ENCODE assay signal across 1 cellular context in genomic region chr2:120503793-120504571, GRCh38.
TF ChIP-seq lines count a peak whose summit lies in the region.

No MANE protein-coding gene starts in this region.

TF ChIP-seq in HepG2, 621 proteins besides CTCF, POLR2A, EP300 and RAD21 (continued from another document and continues in another):
- TF ChIP-seq ZNF687 (CRISPR knock-in tag; IDR thresholded peaks at IDR 0.05) (peak; percentile 78), HBP1 (CRISPR knock-in tag; IDR thresholded peaks at IDR 0.05; ENCODE audit: low read depth) (peak; percentile 22; the same call in 1 of the 2 replicates), MTERF4 (CRISPR knock-in tag; IDR thresholded peaks at IDR 0.05) (peak; percentile 32; the same call in 1 of the 2 replicates), FOXO1 (CRISPR knock-in tag; IDR thresholded peaks at IDR 0.05) (peak; percentile 54; the same call in 1 of the 2 replicates), ZNF512 (CRISPR knock-in tag; IDR thresholded peaks at IDR 0.05) (no peak), BCL6 (CRISPR knock-in tag; IDR thresholded peaks at IDR 0.05) (0 out of 2 replicates have a peak, but pooled peaks have one; percentile 20), ZFX (CRISPR knock-in tag; IDR thresholded peaks at IDR 0.05; ENCODE audit: low read depth) (peak; percentile 74; the same call in 1 of the 2 replicates), RNF2 (conservative IDR thresholded peaks at IDR 0.05; ENCODE audit: low read depth) (peak; percentile 83; the same call in 1 of the 2 replicates), ZNF547 (CRISPR knock-in tag; IDR thresholded peaks at IDR 0.05) (peak; percentile 51; the same call in 1 of the 2 replicates), FOXP1 (IDR thresholded peaks at IDR 0.05) (peak; percentile 63), FOXP1 (CRISPR knock-in tag; IDR thresholded peaks at IDR 0.05) (peak; percentile 75), TFE3 (CRISPR knock-in tag; IDR thresholded peaks at IDR 0.05) (peak; percentile 61), MED1 (CRISPR knock-in tag; IDR thresholded peaks at IDR 0.05) (peak; percentile 46), FOXP4 (CRISPR knock-in tag; IDR thresholded peaks at IDR 0.05) (peak; percentile 29; the same call in 1 of the 2 replicates), ASH2L (IDR thresholded peaks at IDR 0.05; ENCODE audit: insufficient read length, low read depth, low read length) (peak; percentile 48), HOXA3 (CRISPR knock-in tag; IDR thresholded peaks at IDR 0.05) (no peak), CREB1 (IDR thresholded peaks at IDR 0.05) (0 out of 2 replicates have a peak, but pooled peaks have one; percentile 36), CREB1 (CRISPR knock-in tag; IDR thresholded peaks at IDR 0.05) (no peak), RXRA (CRISPR knock-in tag; IDR thresholded peaks at IDR 0.05) (peak; percentile 33; the same call in 1 of the 2 replicates), MAX (IDR thresholded peaks at IDR 0.05) (peak; percentile 19; the same call in 1 of the 2 replicates), FOXK1 (CRISPR knock-in tag; IDR thresholded peaks at IDR 0.05; ENCODE audit: borderline replicate concordance, low read depth) (peak; percentile 45; the same call in 1 of the 2 replicates), ATF4 (CRISPR knock-in tag; IDR thresholded peaks at IDR 0.05) (0 out of 4 replicates have a peak, but pooled peaks of 1 of the 2 experiments have one; percentile 22), TEAD3 (CRISPR knock-in tag; optimal IDR thresholded peaks at IDR 0.05; ENCODE audit: borderline replicate concordance) (peak; percentile 52), FOXA3 (CRISPR knock-in tag; IDR thresholded peaks at IDR 0.05) (peak; percentile 73), MXD3 (CRISPR knock-in tag; IDR thresholded peaks at IDR 0.05) (peak; percentile 23; the same call in 1 of the 2 replicates), ZNF326 (CRISPR knock-in tag; IDR thresholded peaks at IDR 0.05; ENCODE audit: borderline replicate concordance) (no peak), FOXA1 (IDR thresholded peaks at IDR 0.05) (no peak), FOXA1 (CRISPR knock-in tag; IDR thresholded peaks at IDR 0.05) (peak; percentile 62), HNRNPL (IDR thresholded peaks at IDR 0.05; ENCODE audit: low read depth, low read length) (peak; percentile 89), NFE2L1 (CRISPR knock-in tag; IDR thresholded peaks at IDR 0.05; ENCODE audit: borderline replicate concordance) (0 out of 2 replicates have a peak, but pooled peaks have one; percentile 44), PHF5A (CRISPR knock-in tag; IDR thresholded peaks at IDR 0.05; ENCODE audit: low read depth, unreplicated experiment) (no peak), SALL1 (CRISPR knock-in tag; IDR thresholded peaks at IDR 0.05) (peak; percentile 48; the same call in 1 of the 2 replicates), ZNF749 (CRISPR knock-in tag; IDR thresholded peaks at IDR 0.05; ENCODE audit: borderline replicate concordance) (no peak), SMC3 (IDR thresholded peaks at IDR 0.05; ENCODE audit: low read length) (peak; percentile 21; the same call in 1 of the 2 replicates), GABPB1 (CRISPR knock-in tag; IDR thresholded peaks at IDR 0.05) (0 out of 2 replicates have a peak, but pooled peaks have one; percentile 16), STAG1 (CRISPR knock-in tag; IDR thresholded peaks at IDR 0.05) (peak; percentile 27; the same call in 1 of the 2 replicates), HDAC1 (CRISPR knock-in tag; IDR thresholded peaks at IDR 0.05) (0 out of 2 replicates have a peak, but pooled peaks have one; percentile 17), GATAD2A (CRISPR knock-in tag; IDR thresholded peaks at IDR 0.05) (peak; percentile 58), HIC2 (CRISPR knock-in tag; IDR thresholded peaks at IDR 0.05; ENCODE audit: low read depth) (peak; percentile 98), MAFF (IDR thresholded peaks at IDR 0.05; ENCODE audit: low read depth, low read length) (peak; percentile 45; the same call in 1 of the 2 replicates), RXRB (CRISPR knock-in tag; IDR thresholded peaks at IDR 0.05; ENCODE audit: borderline replicate concordance) (no peak), FOSL2 (CRISPR knock-in tag; IDR thresholded peaks at IDR 0.05) (peak; percentile 21; the same call in 1 of the 2 replicates), CENPBD1 (CRISPR knock-in tag; IDR thresholded peaks at IDR 0.05; ENCODE audit: borderline replicate concordance, low read depth) (no peak), ZNF274 (CRISPR knock-in tag; IDR thresholded peaks at IDR 0.05) (0 out of 2 replicates have a peak, but pooled peaks have one; percentile 15)
